Comparison of ENCODE assay signal across 14 cellular contexts in genomic region chr1:54883349-54884102, GRCh38. TPM values are rescaled to one million over a fixed set of nuclear protein-coding genes. Genes with fewer than 3 reads are reported as not detected.
DNase-seq lines count a peak whose midpoint lies in the region; ATAC-seq, FAIRE-seq and TF ChIP-seq lines count a peak whose summit lies in the region.
"Had no signal": no experiment of that assay in that cellular context is flagged by ENCODE, and none has a peak within 500 bp of the region (broad histone marks: within the 10 kb centered on the region; RNA-seq: fewer than 3 reads in every experiment).

No MANE protein-coding gene starts in this region.

- H3K27ac ChIP-seq in K562 (ENCODE audit: extremely low read depth, low read depth, low read length) (no peak overlapping the region), suprapubic skin (peak overlapping the region; percentile 63), testis (no peak overlapping the region)
- H3K27ac ChIP-seq: uterus had no signal

- H3K36me3 Mint-ChIP-seq in T-helper 1 cell treated with Interleukin-12 subunit alpha and Interleukin-12 subunit beta and Interleukin-4 antibody, amounts not matched to agents 30 μg/mL and 1 μg/mL, for 36 hours (ENCODE audit: low read depth): peaks cover 36% of the 10 kb centered on the region

- H3K4me3 Mint-ChIP-seq in T-helper 1 cell treated with Interleukin-12 subunit alpha and Interleukin-12 subunit beta and Interleukin-4 antibody, amounts not matched to agents 30 μg/mL and 1 μg/mL, for 36 hours: no peak overlapping the region
- H3K4me3 Mint-ChIP-seq: activated naive CD4-positive, alpha-beta T cell treated with anti-CD3 and anti-CD28 coated beads, Interleukin-2, amount 50 U/mL, for 24 hours had no signal

- BruUV-seq in K562 (replicated peaks; lab: Mats Ljungman, UMichigan): no TSS peak

- H3K79me2 ChIP-seq in K562 (ENCODE audit: control insufficient read depth, insufficient read depth, low read length): peaks cover 84% of the 10 kb centered on the region

- TF ChIP-seq POLR2A in K562 (conservative IDR thresholded peaks at IDR 0.05): no peak
- no peak for TF ChIP-seq POLR2A in suprapubic skin (IDR thresholded peaks at IDR 0.05)
- TF ChIP-seq POLR2A in testis (IDR thresholded peaks at IDR 0.05): no peak

- no peak for ATAC-seq in K562
- peak; percentile 19 for ATAC-seq in left lobe of liver
- no peak for ATAC-seq in GM19324 (IDR thresholded peaks at IDR 0.05; ENCODE audit: low FRiP score, unreplicated experiment)
- ATAC-seq in GM21515 (IDR thresholded peaks at IDR 0.05; ENCODE audit: unreplicated experiment): no peak
- ATAC-seq: mucosa of descending colon had no signal

- in situ Hi-C loops in K562 (cut with MboI): no loop called here

- TF ChIP-seq EP300 in K562 (IDR thresholded peaks at IDR 0.05; ENCODE audit: low read length): no peak
- TF ChIP-seq EP300 in suprapubic skin (IDR thresholded peaks at IDR 0.05): no peak

- H3K36me3 ChIP-seq in K562 (ENCODE audit: control insufficient read depth, insufficient read depth, low read length) (peaks cover 73% of the 10 kb centered on the region), suprapubic skin (peaks cover 12% of the 10 kb centered on the region), testis (ENCODE audit: low read depth, missing control alignments) (no peaks in the 10 kb centered on the region)
- H3K36me3 ChIP-seq: uterus had no signal

- no peak for TF ChIP-seq CTCF in K562 (IDR thresholded peaks at IDR 0.05 in 2 of 3, conservative IDR thresholded peaks at IDR 0.05 in 1 of 3; ENCODE audit: insufficient read depth in 2 of 3, low read depth in 1 of 3, low read length in 3 of 3)
- TF ChIP-seq CTCF in suprapubic skin (IDR thresholded peaks at IDR 0.05): no peak
- no peak for TF ChIP-seq CTCF in testis (IDR thresholded peaks at IDR 0.05)

- H3K4me3 ChIP-seq in K562 (no peak overlapping the region), suprapubic skin (peak overlapping the region; percentile 31), testis (no peak overlapping the region)
- H3K4me3 ChIP-seq: mucosa of descending colon, uterus had no signal

- intact Hi-C loops in K562 (cut with micrococcal nuclease): no loop called here
- intact Hi-C loops in testis (cut with DNase I; ENCODE audit: low total_unique reads): no loop called here

- no peak for DNase-seq in T-helper 1 cell
- DNase-seq in K562 (ENCODE audit: extremely low read depth in 1 of 4, low spot score in 3 of 4): no peak
- peak; percentile 66 for DNase-seq in left lobe of liver (ENCODE audit: low spot score)
- DNase-seq in suprapubic skin (ENCODE audit: low spot score in 2 of 2): no peak
- no peak for DNase-seq in testis
- DNase-seq: erythroblast; mucosa of descending colon; NCI-H526 treated with DMSO at 0.1 percent for 48 hours; stimulated activated CD4-positive, alpha-beta T cell treated with anti-CD3 and anti-CD28 coated beads, Interleukin-4, amount 100 ng/mL, for 1 hour; uterus had no signal

- H3K9me3 ChIP-seq in K562 (replicated peaks; ENCODE audit: control insufficient read depth, insufficient read depth, low read depth, low read length) (no peaks in the 10 kb centered on the region), suprapubic skin (no peaks in the 10 kb centered on the region), testis (no peaks in the 10 kb centered on the region)
- H3K9me3 ChIP-seq: mucosa of descending colon, uterus had no signal

- H3K4me1 ChIP-seq in K562 (replicated peaks in 1 of 2; ENCODE audit: control insufficient read depth in 2 of 2, insufficient read depth in 2 of 2, low read length in 2 of 2): peaks cover 30 to 33% of the 10 kb centered on the region in 2 experiments; a peak in 4 of 5 replicates
- peaks cover 52% of the 10 kb centered on the region for H3K4me1 ChIP-seq in suprapubic skin
- peaks cover 5% of the 10 kb centered on the region for H3K4me1 ChIP-seq in testis
- H3K4me1 ChIP-seq: uterus had no signal

- H3K27me3 ChIP-seq in K562 (ENCODE audit: control insufficient read depth in 2 of 2, insufficient read depth in 2 of 2, low read length in 2 of 2): no peaks in the 10 kb centered on the region
- no peaks in the 10 kb centered on the region for H3K27me3 ChIP-seq in suprapubic skin
- H3K27me3 ChIP-seq in testis: no peaks in the 10 kb centered on the region
- H3K27me3 ChIP-seq: uterus had no signal

- POLR2A ChIA-PET in K562 (lab: Yijun Ruan, JAX): interaction anchor here (4.3 kb wide), 1 partner anchor 12 kb away, joined by 17 read pairs; no protein-coding TSS in a partner anchor

- peaks cover 71% of the 10 kb centered on the region for H3K4me1 Mint-ChIP-seq in T-helper 1 cell treated with Interleukin-12 subunit alpha and Interleukin-12 subunit beta and Interleukin-4 antibody, amounts not matched to agents 30 μg/mL and 1 μg/mL, for 36 hours (ENCODE audit: low read depth)

- H3K27me3 Mint-ChIP-seq in T-helper 1 cell treated with Interleukin-12 subunit alpha and Interleukin-12 subunit beta and Interleukin-4 antibody, amounts not matched to agents 30 μg/mL and 1 μg/mL, for 36 hours (ENCODE audit: low read depth): no peaks in the 10 kb centered on the region

- H4K20me1 ChIP-seq in K562 (replicated peaks; ENCODE audit: control insufficient read depth, insufficient read depth, low read length): peaks cover 24% of the 10 kb centered on the region

- no peak for TF ChIP-seq RAD21 in K562 (CRISPR knock-in tag; conservative IDR thresholded peaks at IDR 0.05 in 1 of 2, IDR thresholded peaks at IDR 0.05 in 1 of 2)

- no peaks in the 10 kb centered on the region for H3K9me1 ChIP-seq in K562 (ENCODE audit: control insufficient read depth, insufficient read depth, low read length)

- H3K9me3 Mint-ChIP-seq in T-helper 1 cell treated with Interleukin-12 subunit alpha and Interleukin-12 subunit beta and Interleukin-4 antibody, amounts not matched to agents 30 μg/mL and 1 μg/mL, for 36 hours: no peaks in the 10 kb centered on the region
- H3K9me3 Mint-ChIP-seq: activated naive CD4-positive, alpha-beta T cell treated with anti-CD3 and anti-CD28 coated beads, Interleukin-2, amount 50 U/mL, for 24 hours had no signal

- no peak overlapping the region for H2AFZ ChIP-seq in K562 (ENCODE audit: low read depth, low read length)

- peak overlapping the region; percentile 39 for H3K27ac Mint-ChIP-seq in T-helper 1 cell treated with Interleukin-12 subunit alpha and Interleukin-12 subunit beta and Interleukin-4 antibody, amounts not matched to agents 30 μg/mL and 1 μg/mL, for 36 hours
- H3K27ac Mint-ChIP-seq: activated naive CD4-positive, alpha-beta T cell treated with anti-CD3 and anti-CD28 coated beads, Interleukin-2, amount 50 U/mL, for 24 hours had no signal

- CTCF ChIA-PET in K562 (lab: Yijun Ruan, JAX; ENCODE audit: low intra/inter-chr PET ratio): no interaction called here

- 91% methylated on average over 10 of the region's 10 CpGs for WGBS in K562 (ENCODE audit: insufficient coverage, low coverage, missing lambda C conversion rate)
- WGBS in suprapubic skin: 85% methylated on average over 10 of the region's 10 CpGs
- WGBS in testis, 2 donors: 72 to 84% methylated on average over 10 of the region's 10 CpGs

- peak overlapping the region in 1 of 2 experiments; percentile 43; a peak in 1 of 4 replicates for H3K9ac ChIP-seq in K562 (ENCODE audit: insufficient read depth in 1 of 2, low read depth in 2 of 2, low read length in 2 of 2)

- H3K4me2 ChIP-seq in K562 (ENCODE audit: insufficient read depth, low read length): no peak overlapping the region

- no peak for FAIRE-seq in K562 (lab: Jason Lieb, UNC)

TF ChIP-seq in K562, 482 proteins besides CTCF, POLR2A, EP300 and RAD21:
- no peak for TF ChIP-seq CEBPG (CRISPR knock-in tag; IDR thresholded peaks at IDR 0.05)
- TF ChIP-seq CEBPG (tag; conservative IDR thresholded peaks at IDR 0.05 in 1 of 2, IDR thresholded peaks at IDR 0.05 in 1 of 2): 0 out of 4 replicates have a peak, but pooled peaks of 1 of the 2 experiments have one; percentile 42
- no peak for TF ChIP-seq ELK3 (CRISPR knock-in tag; IDR thresholded peaks at IDR 0.05)
- no peak for TF ChIP-seq NCOA4 (IDR thresholded peaks at IDR 0.05; ENCODE audit: partially characterized antibody)
- TF ChIP-seq ZNF764 (CRISPR knock-in tag; IDR thresholded peaks at IDR 0.05; ENCODE audit: low read depth): no peak
- no peak for TF ChIP-seq ZNF561 (CRISPR knock-in tag; conservative IDR thresholded peaks at IDR 0.05)
- TF ChIP-seq ARNT (IDR thresholded peaks at IDR 0.05): no peak
- peak; percentile 45; the same call in 1 of the 2 replicates for TF ChIP-seq CEBPB (tag; IDR thresholded peaks at IDR 0.05)
- no peak for TF ChIP-seq CSDE1 (IDR thresholded peaks at IDR 0.05)

RNA-seq across cellular contexts. Expression of gene DHCR24, which starts 3.5 kb away (rescaled TPM):
- total RNA-seq in K562 (2011; cell fraction: chromatin; rRNA removed; ENCODE audit: low replicate concordance): 237 and 531 TPM in 2 replicates
- total RNA-seq in K562 (2011; cell fraction: nucleolus; rRNA removed): 417 and 435 TPM in 2 replicates
- 411 and 423 TPM in 2 replicates for total RNA-seq in K562 (2011; cell fraction: nucleoplasm; rRNA removed)
- 93.5 and 113 TPM in 2 replicates for total RNA-seq in K562 (2014; rRNA removed)
- total RNA-seq in K562 (2014; rRNA removed; fragmentation: Illumina TruSeq; extraction: Trizol): 70.6 and 74.3 TPM in 2 replicates
- 79.9 and 82.1 TPM in 2 replicates for total RNA-seq in K562 (2015; rRNA removed; fragmentation: Illumina TruSeq; extraction: Trizol)
- total RNA-seq in K562 (2021): 158 and 161 TPM in 2 replicates
- polyA plus RNA-seq in K562 (2011; rRNA removed): 137 and 183 TPM in 2 replicates
- polyA plus RNA-seq in K562 (2011; cell fraction: cytosol; rRNA removed): 207 and 209 TPM in 2 replicates
- 214 and 280 TPM in 2 replicates for polyA plus RNA-seq in K562 (2011; cell fraction: nucleus; rRNA removed)
- 93.6 and 212 TPM in 2 replicates for polyA plus RNA-seq in K562 (2012)
- 138 and 140 TPM in 2 replicates for polyA plus RNA-seq in K562 (2014; fragmentation: Illumina TruSeq; extraction: Trizol)
- 10 to 100 TPM; 23.4 to 29.6 TPM for polyA plus RNA-seq in K562 (2014; fragmentation: Nextera tagmentation; extraction: Ambion mirVana)
- 69.9 and 70.7 TPM in 2 replicates for polyA plus RNA-seq in K562 (2014; rRNA removed)
- 215 and 292 TPM in 2 replicates for polyA minus RNA-seq in K562 (2011; rRNA and poly(A)+ RNA removed)
- polyA minus RNA-seq in K562 (2011; cell fraction: cytosol; rRNA and poly(A)+ RNA removed): 158 and 163 TPM in 2 replicates
- polyA minus RNA-seq in K562 (2011; cell fraction: nucleus; rRNA and poly(A)+ RNA removed): 97.6 and 98.3 TPM in 2 replicates
- 828 TPM for total RNA-seq in left lobe of liver
- 100 to 1,000 TPM; 167 to 525 (median 389) TPM for total RNA-seq in suprapubic skin
- 10 to 100 TPM; 48.5 to 75.7 TPM for total RNA-seq in testis
- 127 TPM for polyA plus RNA-seq in testis (ENCODE audit: insufficient read depth, low read depth, low replicate concordance)
